In the genomic region with DNA sequence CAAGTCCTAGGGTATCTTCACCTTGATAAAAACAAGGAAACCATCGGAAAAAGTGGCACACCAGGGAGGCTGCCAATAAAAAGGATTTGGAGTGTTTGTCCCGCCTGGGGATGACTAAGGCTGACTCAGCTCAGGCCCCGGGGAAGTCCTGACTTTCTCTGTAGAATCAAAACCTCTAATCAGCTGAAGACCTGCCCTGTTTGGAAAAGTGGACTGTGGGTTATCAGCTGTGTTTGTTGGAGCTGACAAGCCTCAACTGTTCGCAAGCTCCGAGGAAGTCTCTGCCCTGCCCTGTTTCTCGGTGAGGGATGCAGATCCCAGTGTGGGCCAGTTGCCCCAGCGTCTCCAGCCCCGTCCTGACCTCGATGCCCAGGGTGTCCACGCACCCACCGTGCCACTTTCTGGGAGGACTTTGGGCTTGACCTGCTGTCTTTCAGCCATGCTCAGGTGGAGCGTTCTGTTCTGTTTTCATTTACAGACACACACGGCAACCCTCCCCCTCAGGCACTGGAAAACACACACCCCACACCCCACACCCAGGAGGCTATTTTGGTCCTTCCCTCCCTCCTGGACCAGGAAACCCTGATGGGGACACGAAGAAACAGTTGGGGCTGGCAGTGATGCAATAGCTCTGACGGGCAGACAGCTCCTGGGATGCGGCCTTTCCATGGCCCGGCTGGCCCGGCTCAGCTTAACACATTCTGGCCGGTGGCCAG, we compare ENCODE assay signal across 8 cellular contexts. TPM values are rescaled to one million over a fixed set of nuclear protein-coding genes. Genes with fewer than 3 reads are reported as not detected.
DNase-seq lines count a peak whose midpoint lies in the region; ATAC-seq, FAIRE-seq and TF ChIP-seq lines count a peak whose summit lies in the region.

No MANE protein-coding gene starts in this region.

- peaks cover 5% of the 10 kb centered on the region for H3K27me3 Mint-ChIP-seq in astrocyte (ENCODE audit: low read depth, unreplicated experiment)
- H3K27me3 Mint-ChIP-seq in natural killer cell treated with Interleukin-12 subunit alpha and Interleukin-12 subunit beta and Interleukin-15 and Interleukin-18, amount 100 ng/mL, for 72 hours: no peaks in the 10 kb centered on the region

- peaks cover 30% of the 10 kb centered on the region for H3K4me1 ChIP-seq in astrocyte (ENCODE audit: insufficient read depth, low read length)
- peaks cover 16 to 26% (median 24%) of the 10 kb centered on the region in 4 donors for H3K4me1 ChIP-seq in upper lobe of left lung

- peaks cover 2% of the 10 kb centered on the region for H3K36me3 Mint-ChIP-seq in astrocyte (ENCODE audit: low read depth, unreplicated experiment)
- no peaks in the 10 kb centered on the region for H3K36me3 Mint-ChIP-seq in natural killer cell treated with Interleukin-12 subunit alpha and Interleukin-12 subunit beta and Interleukin-15 and Interleukin-18, amount 100 ng/mL, for 72 hours

- 41 to 56% methylated on average over 11 to 19 of the region's 19 CpGs for WGBS in upper lobe of left lung, 2 donors

- H3K9ac ChIP-seq in astrocyte (ENCODE audit: low read length): peak overlapping the region; percentile 45

- peak in 2 of 4 donors; percentile 5 to 52 for TF ChIP-seq EP300 in upper lobe of left lung (IDR thresholded peaks at IDR 0.05)

- peak overlapping the region; percentile 78 for H3K4me2 ChIP-seq in astrocyte (ENCODE audit: low read length)

- TF ChIP-seq CTCF in astrocyte (IDR thresholded peaks at IDR 0.05; ENCODE audit: insufficient read depth, low read depth, low read length) (no peak), upper lobe of left lung (IDR thresholded peaks at IDR 0.05) (no peak)

- ATAC-seq in upper lobe of left lung (ENCODE audit: low FRiP score in 2 of 2) (peak; percentile 63 to 76), HG03457 (IDR thresholded peaks at IDR 0.05; ENCODE audit: unreplicated experiment) (no peak)
- ATAC-seq in natural killer cell treated with Interleukin-12 subunit alpha and Interleukin-12 subunit beta and Interleukin-15 and Interleukin-18, amount 100 ng/mL, for 72 hours: no peak

- no peaks in the 10 kb centered on the region for H3K36me3 ChIP-seq in astrocyte (ENCODE audit: insufficient read depth, low read length)
- H3K36me3 ChIP-seq in upper lobe of left lung: peaks cover 0 to 49% (median 23%) of the 10 kb centered on the region in 4 donors

- peaks cover 4% of the 10 kb centered on the region for H4K20me1 ChIP-seq in astrocyte (ENCODE audit: insufficient read depth, low read length)

- no peaks in the 10 kb centered on the region for H3K9me3 ChIP-seq in astrocyte (ENCODE audit: insufficient read depth, low read depth, low read length)
- no peaks in the 10 kb centered on the region for H3K9me3 ChIP-seq in upper lobe of left lung

- no peaks in the 10 kb centered on the region for H3K79me2 ChIP-seq in astrocyte (ENCODE audit: insufficient read depth, low read length)

- TF ChIP-seq POLR2A in upper lobe of left lung (IDR thresholded peaks at IDR 0.05): peak in 1 of 4 donors; percentile 27

- no peaks in the 10 kb centered on the region for H3K9me3 Mint-ChIP-seq in astrocyte (ENCODE audit: unreplicated experiment)
- no peaks in the 10 kb centered on the region for H3K9me3 Mint-ChIP-seq in natural killer cell treated with Interleukin-12 subunit alpha and Interleukin-12 subunit beta and Interleukin-15 and Interleukin-18, amount 100 ng/mL, for 72 hours

- H2AFZ ChIP-seq in astrocyte (ENCODE audit: low read depth, low read length): no peak overlapping the region

- no peak overlapping the region for H3K4me3 ChIP-seq in astrocyte (ENCODE audit: insufficient read depth, low read depth, low read length)
- H3K4me3 ChIP-seq in upper lobe of left lung: no peak overlapping the region

- H3K27me3 ChIP-seq in astrocyte (ENCODE audit: insufficient read depth, low read length) (no peaks in the 10 kb centered on the region), upper lobe of left lung (no peaks in the 10 kb centered on the region)

- H3K27ac Mint-ChIP-seq in astrocyte (ENCODE audit: unreplicated experiment): peak overlapping the region; percentile 77
- no peak overlapping the region for H3K27ac Mint-ChIP-seq in natural killer cell treated with Interleukin-12 subunit alpha and Interleukin-12 subunit beta and Interleukin-15 and Interleukin-18, amount 100 ng/mL, for 72 hours

- DNase-seq in AG20443 (ENCODE audit: low spot score): peak; percentile 93
- DNase-seq in HT-29 (ENCODE audit: low spot score): peak; percentile 59
- peak; percentile 80 for DNase-seq in astrocyte (ENCODE audit: low read depth)
- peak; percentile 98 for DNase-seq in islet precursor cell
- DNase-seq in upper lobe of left lung: peak in 1 of 2 donors; percentile 87
- no peak for DNase-seq in natural killer cell treated with Interleukin-12 subunit alpha and Interleukin-12 subunit beta and Interleukin-15 and Interleukin-18, amount 100 ng/mL, for 72 hours (ENCODE audit: low spot score)
- DNase-seq in GM19240 (ENCODE audit: insufficient read length, low spot score): no peak

- peaks cover 33% of the 10 kb centered on the region for H3K4me1 Mint-ChIP-seq in astrocyte (ENCODE audit: low read depth, unreplicated experiment)
- H3K4me1 Mint-ChIP-seq in natural killer cell treated with Interleukin-12 subunit alpha and Interleukin-12 subunit beta and Interleukin-15 and Interleukin-18, amount 100 ng/mL, for 72 hours (ENCODE audit: low read depth in 2 of 2): peaks cover 0 to 2% of the 10 kb centered on the region in 2 donors

- FAIRE-seq in astrocyte (lab: Jason Lieb, UNC): peak; percentile 100

- H3K27ac ChIP-seq in astrocyte (ENCODE audit: low read depth, low read length) (peak overlapping the region; percentile 65), upper lobe of left lung (peak overlapping the region; percentile 39 to 91 (median 78))

- peak overlapping the region; percentile 54 for H3K4me3 Mint-ChIP-seq in astrocyte (ENCODE audit: unreplicated experiment)
- H3K4me3 Mint-ChIP-seq in natural killer cell treated with Interleukin-12 subunit alpha and Interleukin-12 subunit beta and Interleukin-15 and Interleukin-18, amount 100 ng/mL, for 72 hours: no peak overlapping the region

RNA-seq across cellular contexts. Expression of gene PITPNA, which starts 27.6 kb away (rescaled TPM):
- total RNA-seq in HT-29 (2014; rRNA removed; shearing (Covaris generic)): 15.9 and 23.1 TPM in 2 replicates
- total RNA-seq in astrocyte (69.1 and 79.3 TPM in 2 replicates), upper lobe of left lung (10 to 100 TPM; 35.0 to 90.2 (median 53.4) TPM)
- 10 to 100 TPM; 68.4 to 78.4 TPM for total RNA-seq in natural killer cell treated with Interleukin-12 subunit alpha and Interleukin-12 subunit beta and Interleukin-15 and Interleukin-18, amount 100 ng/mL, for 72 hours

RNA-seq across cellular contexts. Expression of gene SLC43A2, which starts 38.4 kb away (rescaled TPM):
- 22.4 and 34.0 TPM in 2 replicates for total RNA-seq in HT-29 (2014; rRNA removed; shearing (Covaris generic))
- total RNA-seq in astrocyte (17.9 and 18.0 TPM in 2 replicates), upper lobe of left lung (10 to 100 TPM; 16.9 to 79.0 (median 49.2) TPM)
- 1 to 10 TPM; 4.9 to 5.0 TPM for total RNA-seq in natural killer cell treated with Interleukin-12 subunit alpha and Interleukin-12 subunit beta and Interleukin-15 and Interleukin-18, amount 100 ng/mL, for 72 hours

RNA-seq across cellular contexts. Expression of gene SCARF1, which starts 55.3 kb away (rescaled TPM):
- 0.89 and 1.3 TPM in 2 replicates for total RNA-seq in HT-29 (2014; rRNA removed; shearing (Covaris generic))
- 2.9 and 3.9 TPM in 2 replicates for total RNA-seq in astrocyte
- 10 to 100 TPM; 22.0 to 93.2 (median 55.5) TPM for total RNA-seq in upper lobe of left lung
- total RNA-seq in natural killer cell treated with Interleukin-12 subunit alpha and Interleukin-12 subunit beta and Interleukin-15 and Interleukin-18, amount 100 ng/mL, for 72 hours: 1 to 10 TPM; 3.6 to 4.1 TPM

RNA-seq across cellular contexts. Expression of gene RILP, which starts 59.5 kb away (rescaled TPM):
- total RNA-seq in HT-29 (2014; rRNA removed; shearing (Covaris generic)): 13.1 and 13.3 TPM in 2 replicates
- total RNA-seq in astrocyte (7.5 and 7.8 TPM in 2 replicates), upper lobe of left lung (100 to 1,000 TPM in 2 of 6 donors, 10 to 100 TPM in 4; 43.7 to 192 (median 85.4) TPM)
- total RNA-seq in natural killer cell treated with Interleukin-12 subunit alpha and Interleukin-12 subunit beta and Interleukin-15 and Interleukin-18, amount 100 ng/mL, for 72 hours: 1 to 10 TPM; 1.2 to 3.1 TPM

Comparison
In these comparisons a context has a peak if more than half of its experiments do, and no peak if none do; other contexts are left out.
1. DNase-seq: peak in AG20443 (single experiment), HT-29 (single experiment), astrocyte (single experiment) and islet precursor cell (single experiment); none in natural killer cell treated with Interleukin-12 subunit alpha and Interleukin-12 subunit beta and Interleukin-15 and Interleukin-18, amount 100 ng/mL, for 72 hours (single experiment) and GM19240 (single experiment).
2. ATAC-seq: peak in upper lobe of left lung (2 of 2); none in natural killer cell treated with Interleukin-12 subunit alpha and Interleukin-12 subunit beta and Interleukin-15 and Interleukin-18, amount 100 ng/mL, for 72 hours (0 of 2) and HG03457 (single experiment).